19 cellular contexts compared by ENCODE assay signal in the genomic region with DNA sequence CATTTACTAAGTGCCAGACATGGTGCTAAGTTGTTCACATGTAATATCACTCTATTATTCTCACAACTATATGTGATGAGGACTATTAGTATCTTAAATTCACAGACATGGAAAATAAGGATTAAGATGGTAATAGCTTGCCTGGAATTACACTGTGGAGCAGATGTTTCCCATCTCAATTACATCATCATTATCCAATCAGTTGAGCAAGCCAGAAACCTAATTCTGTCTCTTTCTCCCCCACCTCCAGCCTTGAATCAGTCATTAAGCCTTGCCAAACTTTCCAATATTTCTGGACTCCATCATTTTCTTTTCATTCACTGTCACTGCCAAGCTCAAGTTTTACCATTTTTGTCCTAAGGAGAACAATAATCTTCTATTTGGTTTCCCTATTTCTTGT.
A peak's percentile ranks its signal among the peaks of the same experiment; 100 is the strongest.
DNase-seq lines count a peak whose midpoint lies in the region; ATAC-seq and TF ChIP-seq lines count a peak whose summit lies in the region.
"Had no signal": no experiment of that assay in that cellular context is flagged by ENCODE, and none has a peak within 500 bp of the region (broad histone marks: within the 10 kb centered on the region; RNA-seq: fewer than 3 reads in every experiment).

No MANE protein-coding gene starts in this region.

- TF ChIP-seq RAD21 in HCT116 (IDR thresholded peaks at IDR 0.05; ENCODE audit: low read depth): no peak

- CTCF ChIA-PET in HCT116 (lab: Charles Lee): no interaction called here

- peak overlapping the region; percentile 58 for H2AFZ ChIP-seq in HCT116 (ENCODE audit: low read depth, low read length, poor library complexity, severe bottlenecking)

- no peak overlapping the region for H3K4me2 ChIP-seq in HCT116 (ENCODE audit: low read length)
- H3K4me2 ChIP-seq: A549; BLaER1 treated with 17β-estradiol and CSF1 and Interleukin-3, amounts not matched to agents 10 nM and 100 nM had no signal

- POLR2A ChIA-PET in HCT116 (lab: Charles Lee): interaction anchor here (1.8 kb wide), 1 partner anchor 8 kb away, joined by 3 read pairs; no protein-coding TSS in a partner anchor

- ATAC-seq in Right ventricle myocardium superior (ENCODE audit: poor library complexity) (peak; percentile 81), HCT116 (no peak), right cardiac atrium (peak; percentile 35 to 79)
- ATAC-seq: A549; CD8-positive, alpha-beta T cell had no signal

- TF ChIP-seq POLR2A in HCT116 (IDR thresholded peaks at IDR 0.05; ENCODE audit: borderline replicate concordance, extremely low read depth, insufficient read depth, insufficient read length): no peak

- H3K9me2 ChIP-seq in HCT116 (ENCODE audit: insufficient read depth): no peaks in the 10 kb centered on the region

- H3K9ac ChIP-seq in HCT116 (ENCODE audit: low read length): no peak overlapping the region
- H3K9ac ChIP-seq: BLaER1 treated with 17β-estradiol and CSF1 and Interleukin-3, amounts not matched to agents 10 nM and 100 nM; KMS-11 had no signal

- intact Hi-C loops in Right ventricle myocardium superior (cut with DNase I) (no loop called here), left ventricle myocardium inferior (cut with micrococcal nuclease) (no loop called here), HCT116 (cut with micrococcal nuclease) (no loop called here), right cardiac atrium (cut with DNase I) (no loop called here)

- H3K4me1 ChIP-seq in left ventricle myocardium inferior: peaks cover 7% of the 10 kb centered on the region
- H3K4me1 ChIP-seq in HCT116 (ENCODE audit: control insufficient read depth in 1 of 2, insufficient read depth in 2 of 2, low read length in 2 of 2): no peaks in the 10 kb centered on the region
- H3K4me1 ChIP-seq in right cardiac atrium (ENCODE audit: control insufficient read depth, insufficient read depth, low read length): peaks cover 1% of the 10 kb centered on the region
- H3K4me1 ChIP-seq in SJCRH30: no peaks in the 10 kb centered on the region; the same call in 1 of the 2 replicates
- H3K4me1 ChIP-seq: A549; BLaER1 treated with 17β-estradiol and CSF1 and Interleukin-3, amounts not matched to agents 10 nM and 100 nM had no signal

- no peaks in the 10 kb centered on the region for H4K20me1 ChIP-seq in HCT116 (ENCODE audit: insufficient read depth)
- H4K20me1 ChIP-seq: BLaER1 treated with 17β-estradiol and CSF1 and Interleukin-3, amounts not matched to agents 10 nM and 100 nM had no signal

- H3K4me3 ChIP-seq in left ventricle myocardium inferior (no peak overlapping the region), HCT116 (replicated peaks in 1 of 2; ENCODE audit: low read depth in 1 of 2, low read length in 2 of 2) (no peak overlapping the region), right cardiac atrium (ENCODE audit: low read length) (no peak overlapping the region), SJCRH30 (no peak overlapping the region)
- H3K4me3 ChIP-seq: A549; BLaER1 treated with 17β-estradiol and CSF1 and Interleukin-3, amounts not matched to agents 10 nM and 100 nM had no signal

- no peaks in the 10 kb centered on the region for H3K79me2 ChIP-seq in HCT116 (ENCODE audit: insufficient read depth, low read length)

- RAD21 ChIA-PET in HCT116 (lab: Charles Lee; ENCODE audit: low non-redundant PET in 1 of 2, low total read pairs in 2 of 2, uncharacterized antibody in 2 of 2, unreplicated experiment in 2 of 2): no interaction called here

- H3K27ac ChIP-seq in left ventricle myocardium inferior (replicated peaks) (no peak overlapping the region), HCT116 (ENCODE audit: low read depth, low read length) (no peak overlapping the region), right cardiac atrium (ENCODE audit: low read length) (no peak overlapping the region), SJCRH30 (no peak overlapping the region)
- H3K27ac ChIP-seq: A549; BLaER1 treated with 17β-estradiol and CSF1 and Interleukin-3, amounts not matched to agents 10 nM and 100 nM; KMS-11 had no signal

- no TSS peak for BruUV-seq in HCT116 (replicated peaks; lab: Mats Ljungman, UMichigan)

- H3K27me3 ChIP-seq in left ventricle myocardium inferior (ENCODE audit: low read depth) (no peaks in the 10 kb centered on the region), HCT116 (ENCODE audit: insufficient read depth, low read length) (no peaks in the 10 kb centered on the region), right cardiac atrium (ENCODE audit: control insufficient read depth, insufficient read depth) (no peaks in the 10 kb centered on the region), SJCRH30 (no peaks in the 10 kb centered on the region)
- H3K27me3 ChIP-seq: BLaER1 treated with 17β-estradiol and CSF1 and Interleukin-3, amounts not matched to agents 10 nM and 100 nM had no signal

- no peak for DNase-seq in Right ventricle myocardium superior
- DNase-seq in left ventricle myocardium inferior: no peak
- DNase-seq in HCT116 (ENCODE audit: low read depth, low spot score): no peak
- peak; percentile 1 for DNase-seq in dermis blood vessel endothelial cell
- DNase-seq in right cardiac atrium: no peak
- no peak for DNase-seq in activated naive CD4-positive, alpha-beta T cell treated with anti-CD3 and anti-CD28 coated beads, Interleukin-2, amount 50 U/mL, for 16 hours
- no peak for DNase-seq in SJCRH30
- DNase-seq in NAMALWA (ENCODE audit: low spot score): no peak
- DNase-seq: Calu3; CD8-positive, alpha-beta T cell; DMS79; HFFc6; NCI-H1436; NCI-H1930; NCI-H774; RPMI8226 had no signal

- H3K36me3 ChIP-seq in left ventricle myocardium inferior (no peaks in the 10 kb centered on the region), HCT116 (ENCODE audit: control insufficient read depth in 1 of 2, insufficient read depth in 2 of 2, low read length in 2 of 2) (no peaks in the 10 kb centered on the region), SJCRH30 (no peaks in the 10 kb centered on the region)
- H3K36me3 ChIP-seq: BLaER1 treated with 17β-estradiol and CSF1 and Interleukin-3, amounts not matched to agents 10 nM and 100 nM had no signal

- TF ChIP-seq CTCF in left ventricle myocardium inferior (IDR thresholded peaks at IDR 0.05; ENCODE audit: borderline replicate concordance): no peak
- TF ChIP-seq CTCF in HCT116 (IDR thresholded peaks at IDR 0.05 in 2 of 3, conservative IDR thresholded peaks at IDR 0.05 in 1 of 3; ENCODE audit: borderline replicate concordance in 1 of 3, insufficient read depth in 1 of 3, low read depth in 2 of 3, low read length in 2 of 3): no peak

- H3K9me3 ChIP-seq in left ventricle myocardium inferior (replicated peaks) (no peaks in the 10 kb centered on the region), HCT116 (ENCODE audit: control insufficient read depth in 1 of 2, insufficient read depth in 1 of 2, low read depth in 1 of 2, low read length in 2 of 2) (no peaks in the 10 kb centered on the region), right cardiac atrium (ENCODE audit: control insufficient read depth, low read length) (no peaks in the 10 kb centered on the region), SJCRH30 (replicated peaks) (no peaks in the 10 kb centered on the region)
- H3K9me3 ChIP-seq: A549; BLaER1 treated with 17β-estradiol and CSF1 and Interleukin-3, amounts not matched to agents 10 nM and 100 nM had no signal

TF ChIP-seq in HCT116, 20 proteins besides CTCF, POLR2A, EP300 and RAD21 (continues in another document):
- TF ChIP-seq CBX3 (IDR thresholded peaks at IDR 0.05; ENCODE audit: low read depth): no peak
- TF ChIP-seq JUND (IDR thresholded peaks at IDR 0.05): no peak
- TF ChIP-seq, protein P1, sequence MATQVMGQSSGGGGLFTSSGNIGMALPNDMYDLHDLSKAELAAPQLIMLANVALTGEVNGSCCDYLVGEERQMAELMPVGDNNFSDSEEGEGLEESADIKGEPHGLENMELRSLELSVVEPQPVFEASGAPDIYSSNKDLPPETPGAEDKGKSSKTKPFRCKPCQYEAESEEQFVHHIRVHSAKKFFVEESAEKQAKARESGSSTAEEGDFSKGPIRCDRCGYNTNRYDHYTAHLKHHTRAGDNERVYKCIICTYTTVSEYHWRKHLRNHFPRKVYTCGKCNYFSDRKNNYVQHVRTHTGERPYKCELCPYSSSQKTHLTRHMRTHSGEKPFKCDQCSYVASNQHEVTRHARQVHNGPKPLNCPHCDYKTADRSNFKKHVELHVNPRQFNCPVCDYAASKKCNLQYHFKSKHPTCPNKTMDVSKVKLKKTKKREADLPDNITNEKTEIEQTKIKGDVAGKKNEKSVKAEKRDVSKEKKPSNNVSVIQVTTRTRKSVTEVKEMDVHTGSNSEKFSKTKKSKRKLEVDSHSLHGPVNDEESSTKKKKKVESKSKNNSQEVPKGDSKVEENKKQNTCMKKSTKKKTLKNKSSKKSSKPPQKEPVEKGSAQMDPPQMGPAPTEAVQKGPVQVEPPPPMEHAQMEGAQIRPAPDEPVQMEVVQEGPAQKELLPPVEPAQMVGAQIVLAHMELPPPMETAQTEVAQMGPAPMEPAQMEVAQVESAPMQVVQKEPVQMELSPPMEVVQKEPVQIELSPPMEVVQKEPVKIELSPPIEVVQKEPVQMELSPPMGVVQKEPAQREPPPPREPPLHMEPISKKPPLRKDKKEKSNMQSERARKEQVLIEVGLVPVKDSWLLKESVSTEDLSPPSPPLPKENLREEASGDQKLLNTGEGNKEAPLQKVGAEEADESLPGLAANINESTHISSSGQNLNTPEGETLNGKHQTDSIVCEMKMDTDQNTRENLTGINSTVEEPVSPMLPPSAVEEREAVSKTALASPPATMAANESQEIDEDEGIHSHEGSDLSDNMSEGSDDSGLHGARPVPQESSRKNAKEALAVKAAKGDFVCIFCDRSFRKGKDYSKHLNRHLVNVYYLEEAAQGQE (IDR thresholded peaks at IDR 0.05; ENCODE audit: low read depth): no peak
- TF ChIP-seq SRF (IDR thresholded peaks at IDR 0.05; ENCODE audit: low read depth): no peak
- TF ChIP-seq ELF1 (IDR thresholded peaks at IDR 0.05; ENCODE audit: borderline replicate concordance, low read depth): no peak
- no peak for TF ChIP-seq CEBPB (IDR thresholded peaks at IDR 0.05; ENCODE audit: low read depth)
- no peak for TF ChIP-seq EZH2 (IDR thresholded peaks at IDR 0.05)
- TF ChIP-seq ZNF274 (IDR thresholded peaks at IDR 0.05; ENCODE audit: low read depth, low read length): no peak
- no peak for TF ChIP-seq YY1 (IDR thresholded peaks at IDR 0.05; ENCODE audit: extremely low read depth, insufficient replicate concordance, low read depth, low read length)
- no peak for TF ChIP-seq SP1 (IDR thresholded peaks at IDR 0.05; ENCODE audit: low read depth)
- TF ChIP-seq TCF7L2 (IDR thresholded peaks at IDR 0.05; ENCODE audit: borderline replicate concordance, extremely low read depth, insufficient read depth, insufficient read length): no peak
- no peak for TF ChIP-seq EGR1 (IDR thresholded peaks at IDR 0.05; ENCODE audit: low read depth)
